Comparison of ENCODE assay signal across 23 cellular contexts in the genomic region with DNA sequence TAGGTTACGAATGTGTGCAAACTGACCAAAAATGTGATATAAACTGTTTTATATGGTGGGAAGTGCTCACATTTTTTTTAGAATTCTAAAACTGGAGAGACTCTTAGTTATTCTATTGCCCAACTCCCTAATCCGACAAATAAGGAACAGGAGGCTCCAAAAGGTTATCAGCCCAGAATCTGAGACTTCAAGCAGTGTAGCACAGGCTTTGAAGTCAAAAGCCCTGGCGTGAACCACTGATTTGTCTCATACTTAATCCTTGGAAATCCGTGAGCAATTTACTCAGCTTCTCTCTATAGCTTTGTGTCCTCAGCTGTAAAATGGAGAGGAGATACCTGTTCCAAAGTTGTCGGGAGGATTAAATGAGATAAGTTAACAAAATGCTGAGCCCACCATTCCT.
DNase-seq lines count a peak whose midpoint lies in the region; ATAC-seq and TF ChIP-seq lines count a peak whose summit lies in the region.
"Had no signal": no experiment of that assay in that cellular context is flagged by ENCODE, and none has a peak within 500 bp of the region (broad histone marks: within the 10 kb centered on the region; RNA-seq: fewer than 3 reads in every experiment).

No MANE protein-coding gene starts in this region.

- H3K27me3 ChIP-seq in WERI-Rb-1 (ENCODE audit: insufficient read depth, low read depth, severe bottlenecking) (no peaks in the 10 kb centered on the region), mesendoderm (ENCODE audit: insufficient read depth, low read length, poor library complexity) (no peaks in the 10 kb centered on the region), smooth muscle cell (ENCODE audit: low read depth) (no peaks in the 10 kb centered on the region), esophagus squamous epithelium (no peaks in the 10 kb centered on the region)
- H3K27me3 ChIP-seq: MG63 had no signal

- no peak overlapping the region for H3K4ac ChIP-seq in mesendoderm (ENCODE audit: low read depth, low read length)

- ATAC-seq in esophagus mucosa: no peak
- ATAC-seq: GM23338, Panc1 had no signal

- DNase-seq in NCI-H82 (lab: John Stamatoyannopoulos, UW): peak; percentile 14
- no peak for DNase-seq in NCI-H82 treated with DMSO at 0.1 percent for 48 hours (lab: John Stamatoyannopoulos, UW; ENCODE audit: unreplicated experiment)
- DNase-seq in WERI-Rb-1: peak; percentile 36
- peak; percentile 48 for DNase-seq in mesendoderm
- no peak for DNase-seq in smooth muscle cell (lab: John Stamatoyannopoulos, UW; ENCODE audit: unreplicated experiment)
- DNase-seq in esophagus squamous epithelium (lab: John Stamatoyannopoulos, UW): no peak
- no peak for DNase-seq in HPDE6-E6E7 (ENCODE audit: extremely low spot score)
- DNase-seq: CD8-positive, alpha-beta memory T cell; DND-41; H9; KBM-7; NCI-H1105 treated with DMSO at 0.1 percent for 48 hours; NCI-H1930; NCI-H446 treated with DMSO at 0.1 percent for 48 hours; NCI-H526 had no signal

- no peaks in the 10 kb centered on the region for H3K79me1 ChIP-seq in mesendoderm (ENCODE audit: low read length)

- intact Hi-C loops in esophagus squamous epithelium (cut with DNase I): no loop called here

- no peak overlapping the region for H2BK5ac ChIP-seq in mesendoderm (ENCODE audit: low read length)

- H4K20me1 ChIP-seq in smooth muscle cell (ENCODE audit: low read depth): no peaks in the 10 kb centered on the region

- H4K5ac ChIP-seq in mesendoderm (ENCODE audit: low read length): no peak overlapping the region

- no peak overlapping the region for H2BK15ac ChIP-seq in mesendoderm (replicated peaks; ENCODE audit: low read depth)

- H3F3A ChIP-seq in smooth muscle cell (ENCODE audit: low read depth): no peaks in the 10 kb centered on the region

- TF ChIP-seq POLR2A in esophagus squamous epithelium (IDR thresholded peaks at IDR 0.05): no peak

- H3K4me3 ChIP-seq in WERI-Rb-1 (ENCODE audit: low read depth, low read length) (no peak overlapping the region), mesendoderm (ENCODE audit: low read length) (no peak overlapping the region), smooth muscle cell (no peak overlapping the region), esophagus squamous epithelium (no peak overlapping the region)
- H3K4me3 ChIP-seq: GM23338, MG63, SK-N-MC had no signal

- H3K4me2 ChIP-seq in mesendoderm (ENCODE audit: low read length) (no peak overlapping the region), smooth muscle cell (peak overlapping the region; percentile 53)
- H3K4me2 ChIP-seq: GM23338 had no signal

- H3K4me1 ChIP-seq in mesendoderm (ENCODE audit: control insufficient read depth, low read depth, low read length): peaks cover 3% of the 10 kb centered on the region
- H3K4me1 ChIP-seq in smooth muscle cell (ENCODE audit: low read depth): peaks cover 9% of the 10 kb centered on the region
- peaks cover 0 to 15% (median 0%) of the 10 kb centered on the region in 3 donors for H3K4me1 ChIP-seq in esophagus squamous epithelium

- WGBS in mesendoderm (ENCODE audit: extremely low coverage, insufficient coverage, low lambda C conversion rate): no CpG with 5 or more reads among the region's 5 CpGs
- 47% methylated on average over 5 of the region's 5 CpGs for WGBS in smooth muscle cell (ENCODE audit: low lambda C conversion rate)
- WGBS in esophagus squamous epithelium, 2 donors: 73 to 81% methylated on average over 5 of the region's 5 CpGs

- TF ChIP-seq CTCF in WERI-Rb-1 (IDR thresholded peaks at IDR 0.05; ENCODE audit: low read depth, low read length): no peak
- TF ChIP-seq CTCF in smooth muscle cell (IDR thresholded peaks at IDR 0.05; ENCODE audit: borderline replicate concordance, insufficient read depth, poor library complexity, severe bottlenecking): no peak
- TF ChIP-seq CTCF in esophagus squamous epithelium (IDR thresholded peaks at IDR 0.05): no peak

- H3K79me2 ChIP-seq in mesendoderm (ENCODE audit: control insufficient read depth, insufficient read depth, low read length) (no peaks in the 10 kb centered on the region), smooth muscle cell (ENCODE audit: low read depth) (no peaks in the 10 kb centered on the region)

- no peak overlapping the region for H3K23ac ChIP-seq in mesendoderm (ENCODE audit: low read length)

- H3K36me3 ChIP-seq in WERI-Rb-1: no peaks in the 10 kb centered on the region
- H3K36me3 ChIP-seq in mesendoderm (ENCODE audit: control insufficient read depth, insufficient read depth, low read length): no peaks in the 10 kb centered on the region
- no peaks in the 10 kb centered on the region for H3K36me3 ChIP-seq in smooth muscle cell (ENCODE audit: low read depth)
- no peaks in the 10 kb centered on the region for H3K36me3 ChIP-seq in esophagus squamous epithelium
- H3K36me3 ChIP-seq: MG63 had no signal

- no peak overlapping the region for H2BK120ac ChIP-seq in mesendoderm (ENCODE audit: low read depth, low read length)

- no peak overlapping the region for H2AFZ ChIP-seq in smooth muscle cell (ENCODE audit: low read depth)
- H2AFZ ChIP-seq: GM23338 had no signal

- no peak overlapping the region for H2AK5ac ChIP-seq in mesendoderm (ENCODE audit: low read length)

- H3K9ac ChIP-seq in mesendoderm (ENCODE audit: low read length) (no peak overlapping the region), smooth muscle cell (ENCODE audit: low read depth) (no peak overlapping the region)

- no peak overlapping the region for H3K56ac ChIP-seq in mesendoderm (ENCODE audit: low read length)

- no peak overlapping the region for H4K8ac ChIP-seq in mesendoderm (ENCODE audit: low read depth, low read length)

- no peak overlapping the region for H3K18ac ChIP-seq in mesendoderm (ENCODE audit: low read length)

- H3K27ac ChIP-seq in WERI-Rb-1 (no peak overlapping the region), mesendoderm (ENCODE audit: low read depth, low read length) (no peak overlapping the region), smooth muscle cell (ENCODE audit: low read depth) (no peak overlapping the region), esophagus squamous epithelium (no peak overlapping the region)
- H3K27ac ChIP-seq: 22Rv1, C4-2B, RWPE1, SK-N-MC had no signal

- no peaks in the 10 kb centered on the region for H3K9me3 ChIP-seq in WERI-Rb-1 (ENCODE audit: severe bottlenecking)
- no peaks in the 10 kb centered on the region for H3K9me3 ChIP-seq in smooth muscle cell (replicated peaks; ENCODE audit: low read depth)
- no peaks in the 10 kb centered on the region for H3K9me3 ChIP-seq in esophagus squamous epithelium

Comparison
In these comparisons a context has a peak if more than half of its experiments do, and no peak if none do; other contexts are left out.
1. DNase-seq: peak in NCI-H82 (single experiment), WERI-Rb-1 (single experiment) and mesendoderm (single experiment); none in NCI-H82 treated with DMSO at 0.1 percent for 48 hours (single experiment), smooth muscle cell (single experiment), esophagus squamous epithelium (single experiment) and HPDE6-E6E7 (single experiment).